ENCODE assay signal across 25 cellular contexts in genomic region chr14:31312934-31313333, GRCh38.
"Had no signal": no experiment of that assay in that cellular context is flagged by ENCODE, and none has a peak within 500 bp of the region (broad histone marks: within the 10 kb centered on the region; RNA-seq: fewer than 3 reads in every experiment).

No MANE protein-coding gene starts in this region.

- FAIRE-seq: islet of Langerhans, kidney, pancreas had no signal

- H3K4me1 ChIP-seq: left ventricle myocardium inferior, pancreas, prostate gland, sigmoid colon, tibial nerve, uterus had no signal

- H3K9me3 ChIP-seq: left ventricle myocardium inferior, pancreas, prostate gland, sigmoid colon, tibial nerve, uterus had no signal

- DNase-seq: hypothalamus; immature natural killer cell; kidney; left ventricle myocardium inferior; mesendoderm; naive thymus-derived CD4-positive, alpha-beta T cell; nucleus accumbens; pancreas; posterior cingulate gyrus; retina; right cardiac atrium; sigmoid colon; stimulated activated CD4-positive, alpha-beta T cell treated with anti-CD3 and anti-CD28 coated beads, Interleukin-1b, Interleukin-23, amount 100 ng/mL, for 48 hours; stimulated activated CD4-positive, alpha-beta T cell treated with anti-CD3 and anti-CD28 coated beads, Interleukin-2, amount 100 ng/mL, for 48 hours; stimulated activated CD4-positive, alpha-beta T cell treated with anti-CD3 and anti-CD28 coated beads, Interleukin-4, amount 100 ng/mL, for 4 hours; stimulated activated CD8-positive, alpha-beta memory T cell treated with anti-CD3 and anti-CD28 coated beads, Interleukin-4, amount 100 ng/mL, for 48 hours; stimulated activated naive CD4-positive, alpha-beta T cell treated with Interleukin-2 at 50 U/mL for 16 hours; stimulated activated naive CD8-positive, alpha-beta T cell treated with anti-CD3 and anti-CD28 coated beads, Interleukin-15, amount 100 ng/mL, for 72 hours; substantia nigra; uterus had no signal

- H3K36me3 ChIP-seq: prostate gland, uterus had no signal

- H3K27me3 ChIP-seq: pancreas, sigmoid colon, tibial nerve, uterus had no signal

- H3K4me3 ChIP-seq: left ventricle myocardium inferior, lung, pancreas, prostate gland, sigmoid colon, smooth muscle cell, tibial nerve, uterus had no signal

- H3K27ac ChIP-seq: left ventricle myocardium inferior, pancreas, prostate gland, sigmoid colon, tibial nerve, uterus had no signal
